ENCODE assay signal across 1 cellular context in the genomic region with DNA sequence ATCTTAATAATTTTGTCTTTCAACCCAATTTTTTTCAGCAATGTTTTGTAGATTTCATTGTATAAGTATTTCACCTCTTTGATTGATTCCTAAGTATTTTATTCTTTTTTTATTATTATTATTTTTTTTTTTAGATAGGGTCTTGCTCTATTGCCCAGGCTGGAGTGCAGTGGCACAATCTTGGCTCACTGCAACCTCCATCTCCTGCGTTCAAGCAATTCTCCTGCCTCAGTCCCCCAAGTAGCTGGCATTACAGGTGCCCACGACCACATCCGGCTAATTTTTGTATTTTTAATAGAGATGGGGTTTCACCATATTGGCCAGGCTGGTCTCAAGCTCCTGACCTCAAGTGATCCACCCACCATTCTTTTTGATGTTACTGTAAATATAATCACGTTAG. TPM values are rescaled to one million over a fixed set of nuclear protein-coding genes. Genes with fewer than 3 reads are reported as not detected.
"Had no signal": no experiment of that assay in that cellular context is flagged by ENCODE, and none has a peak within 500 bp of the region (broad histone marks: within the 10 kb centered on the region; RNA-seq: fewer than 3 reads in every experiment).

No MANE protein-coding gene starts in this region.

RNA-seq across cellular contexts. Expression of gene SCML4, which starts 36.9 kb away (rescaled TPM):
- total RNA-seq: WTC11 had no signal
